Comparison of ENCODE assay signal across 1 cellular context in genomic region chr2:71000780-71001591, GRCh38.
TF ChIP-seq lines count a peak whose summit lies in the region.

No MANE protein-coding gene starts in this region.

TF ChIP-seq in K562, 482 proteins besides CTCF, POLR2A, EP300 and RAD21 (continues in another document):
- TF ChIP-seq ZNF561 (CRISPR knock-in tag; conservative IDR thresholded peaks at IDR 0.05) (no peak), ZNF41 (CRISPR knock-in tag; conservative IDR thresholded peaks at IDR 0.05) (no peak), ZBTB43 (CRISPR knock-in tag; IDR thresholded peaks at IDR 0.05) (no peak), SMAD4 (CRISPR knock-in tag; conservative IDR thresholded peaks at IDR 0.05) (0 out of 2 replicates have a peak, but pooled peaks have one; percentile 12), CTBP1 (IDR thresholded peaks at IDR 0.05; ENCODE audit: borderline replicate concordance) (peak; percentile 54; the same call in 1 of the 2 replicates), HLTF (IDR thresholded peaks at IDR 0.05) (peak; percentile 28; the same call in 1 of the 2 replicates), ELF2 (CRISPR knock-in tag; IDR thresholded peaks at IDR 0.05) (0 out of 2 replicates have a peak, but pooled peaks have one; percentile 12), ETV6 (IDR thresholded peaks at IDR 0.05; ENCODE audit: borderline replicate concordance in 1 of 2, low read depth in 2 of 2, low read length in 1 of 2) (0 out of 4 replicates have a peak, but pooled peaks of 1 of the 2 experiments have one; percentile 46), ETV6 (CRISPR knock-in tag; IDR thresholded peaks at IDR 0.05; ENCODE audit: borderline replicate concordance) (no peak), ZBTB40 (IDR thresholded peaks at IDR 0.05) (peak; percentile 83), ZBTB40 (CRISPR knock-in tag; IDR thresholded peaks at IDR 0.05) (no peak), NR2C2 (CRISPR knock-in tag; IDR thresholded peaks at IDR 0.05) (no peak), NR2C2 (tag; IDR thresholded peaks at IDR 0.05) (0 out of 2 replicates have a peak, but pooled peaks have one; percentile 17), RBFOX2 (IDR thresholded peaks at IDR 0.05; ENCODE audit: low read depth, low read length) (peak; percentile 52; the same call in 1 of the 2 replicates), TAF7 (tag; IDR thresholded peaks at IDR 0.05) (peak; percentile 45), FOS (IDR thresholded peaks at IDR 0.05; ENCODE audit: extremely low read depth, insufficient read length) (no peak), FOXK2 (conservative IDR thresholded peaks at IDR 0.05 in 1 of 2, IDR thresholded peaks at IDR 0.05 in 1 of 2; ENCODE audit: low read depth in 2 of 2) (0 out of 4 replicates have a peak, but pooled peaks of 1 of the 2 experiments have one; percentile 18), MTA3 (IDR thresholded peaks at IDR 0.05; ENCODE audit: borderline replicate concordance) (0 out of 2 replicates have a peak, but pooled peaks have one; percentile 57), CBX1 (IDR thresholded peaks at IDR 0.05; ENCODE audit: low read depth) (0 out of 2 replicates have a peak, but pooled peaks have one; percentile 73), ZC3H4 (CRISPR knock-in tag; IDR thresholded peaks at IDR 0.05; ENCODE audit: borderline replicate concordance) (no peak), TFE3 (CRISPR knock-in tag; IDR thresholded peaks at IDR 0.05) (0 out of 2 replicates have a peak, but pooled peaks have one; percentile 2), ATF7 (IDR thresholded peaks at IDR 0.05) (0 out of 2 replicates have a peak, but pooled peaks have one; percentile 22), ZBTB11 (CRISPR knock-in tag; IDR thresholded peaks at IDR 0.05) (peak in 1 of 3 experiments; percentile 84; a peak in 3 of 6 replicates), RCOR1 (IDR thresholded peaks at IDR 0.05; ENCODE audit: borderline replicate concordance in 1 of 2, low read depth in 2 of 2, low read length in 2 of 2) (peak in 1 of 2 experiments; percentile 37; a peak in 1 of 4 replicates), UBTF (IDR thresholded peaks at IDR 0.05; ENCODE audit: borderline replicate concordance in 1 of 2, low read depth in 2 of 2, low read length in 2 of 2) (0 out of 4 replicates have a peak, but pooled peaks of 1 of the 2 experiments have one; percentile 29), HCFC1 (IDR thresholded peaks at IDR 0.05; ENCODE audit: low read depth, low read length) (no peak; the same call in 1 of the 2 replicates), ZNF398 (CRISPR knock-in tag; IDR thresholded peaks at IDR 0.05) (no peak), KLF16 (IDR thresholded peaks at IDR 0.05) (0 out of 2 replicates have a peak, but pooled peaks have one; percentile 21), CHD2 (IDR thresholded peaks at IDR 0.05; ENCODE audit: low read depth, low read length) (no peak), TFAP4 (CRISPR knock-in tag; IDR thresholded peaks at IDR 0.05; ENCODE audit: borderline replicate concordance) (peak; percentile 57; the same call in 1 of the 2 replicates), CHAMP1 (IDR thresholded peaks at IDR 0.05) (peak; percentile 22; the same call in 1 of the 2 replicates)
